In the genomic region with DNA sequence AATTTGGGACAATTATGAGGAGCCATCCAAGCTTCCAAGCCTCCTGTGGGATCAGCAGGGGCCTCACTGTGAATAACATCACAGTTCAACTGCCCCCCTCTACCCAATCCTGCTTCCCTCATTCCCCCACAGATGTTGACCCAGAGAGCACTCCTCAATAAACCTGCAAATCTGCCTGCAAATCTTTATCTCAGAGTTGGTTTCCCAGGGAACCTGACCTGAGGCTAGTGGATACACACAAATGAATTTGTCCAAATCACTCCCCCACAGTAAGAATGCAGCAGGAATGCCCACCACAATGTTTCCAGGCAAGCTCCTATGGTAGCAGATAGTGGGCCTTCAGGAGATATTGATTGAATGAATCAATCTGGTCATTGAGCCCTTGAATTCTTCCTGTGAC, we compare ENCODE assay signal across 4 cellular contexts.
"Had no signal": no experiment of that assay in that cellular context is flagged by ENCODE, and none has a peak within 500 bp of the region (broad histone marks: within the 10 kb centered on the region; RNA-seq: fewer than 3 reads in every experiment).

No MANE protein-coding gene starts in this region.

- H3K9me3 Mint-ChIP-seq: GM23338, H9 had no signal

- DNase-seq: H9, HCEC 1CT, IMR-90 had no signal

- H3K27ac Mint-ChIP-seq: GM23338, H9 had no signal

- ATAC-seq: GM23338 had no signal

- H3K4me3 Mint-ChIP-seq: GM23338, H9 had no signal
